11 cellular contexts compared by ENCODE assay signal in the genomic region with DNA sequence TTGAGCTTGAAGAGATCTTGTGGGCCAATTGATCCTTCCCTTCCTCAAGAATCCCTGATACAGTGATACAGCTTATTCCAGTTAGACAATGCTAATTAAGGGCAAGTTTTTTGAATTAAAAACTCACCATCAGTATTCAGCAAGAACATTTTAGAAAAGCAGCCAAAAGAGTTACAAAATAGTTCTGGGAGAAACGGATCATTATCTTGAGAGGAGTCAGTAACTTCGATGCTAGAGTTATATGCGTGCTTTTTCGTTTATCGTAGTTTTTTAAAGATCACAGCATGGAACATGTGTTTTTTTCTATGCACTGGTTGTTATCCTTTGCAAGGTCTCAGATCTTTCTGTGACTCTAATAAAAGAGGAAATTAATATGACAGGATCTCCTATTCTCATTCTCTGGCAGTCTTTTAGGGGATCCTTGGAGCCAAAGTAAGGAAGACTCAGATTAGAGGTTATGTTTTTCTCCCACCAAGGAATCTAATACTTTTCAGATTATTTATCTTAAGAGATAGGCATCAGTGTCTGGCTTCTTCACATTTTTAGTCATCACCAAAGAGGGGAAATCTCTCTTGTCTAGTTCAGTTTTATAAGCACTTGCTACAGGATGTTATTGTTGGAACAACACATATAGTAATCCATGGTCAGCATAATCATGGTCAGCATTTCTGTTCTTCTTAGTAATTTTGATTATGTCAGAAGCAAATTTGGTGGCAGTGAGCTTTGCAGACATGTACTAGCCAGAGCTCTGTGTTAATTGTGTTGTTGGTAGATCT.
DNase-seq lines count a peak whose midpoint lies in the region; ATAC-seq and TF ChIP-seq lines count a peak whose summit lies in the region.
"Had no signal": no experiment of that assay in that cellular context is flagged by ENCODE, and none has a peak within 500 bp of the region (broad histone marks: within the 10 kb centered on the region; RNA-seq: fewer than 3 reads in every experiment).

No MANE protein-coding gene starts in this region.

- H3K27me3 ChIP-seq in left lung, result no peaks in the 10 kb centered on the region
- no peaks in the 10 kb centered on the region for H3K27me3 ChIP-seq in uterus
- H3K27me3 ChIP-seq in upper lobe of right lung, result no peaks in the 10 kb centered on the region
- H3K27me3 ChIP-seq: dorsolateral prefrontal cortex had no signal

- peak overlapping the region in 1 of 2 donors; percentile 8 for H3K27ac ChIP-seq in left lung
- peak overlapping the region; percentile 62 to 64 for H3K27ac ChIP-seq in uterus
- no peak overlapping the region for H3K27ac ChIP-seq in upper lobe of right lung
- H3K27ac ChIP-seq: KMS-11 had no signal

- DNase-seq in M059J (ENCODE audit: low read depth) (peak; percentile 78), dedifferentiated amniotic fluid mesenchymal stem cell (ENCODE audit: extremely low spot score) (peak; percentile 50), left lung (no peak), uterus (no peak), upper lobe of right lung (no peak), SKM-1 treated with dmso at 0.1 percent for 144 hours (lab: John Stamatoyannopoulos, UW; ENCODE audit: unreplicated experiment) (no peak), RKO (ENCODE audit: low spot score) (no peak)
- DNase-seq: dorsolateral prefrontal cortex; naive thymus-derived CD8-positive, alpha-beta T cell; substantia nigra had no signal

- H3K9me3 ChIP-seq in left lung (no peaks in the 10 kb centered on the region), uterus (no peaks in the 10 kb centered on the region), upper lobe of right lung (no peaks in the 10 kb centered on the region)

- no peak for TF ChIP-seq POLR2A in uterus (IDR thresholded peaks at IDR 0.05)

- H3K36me3 ChIP-seq in left lung (no peaks in the 10 kb centered on the region), uterus (no peaks in the 10 kb centered on the region), upper lobe of right lung (no peaks in the 10 kb centered on the region)

- peak; percentile 38 for ATAC-seq in left lung
- no peak for ATAC-seq in upper lobe of right lung
- ATAC-seq: naive thymus-derived CD8-positive, alpha-beta T cell had no signal

- H3K4me3 ChIP-seq in left lung (no peak overlapping the region), uterus (no peak overlapping the region), upper lobe of right lung (no peak overlapping the region)
- H3K4me3 ChIP-seq: dorsolateral prefrontal cortex had no signal

- intact Hi-C loops in left lung (cut with DNase I) (no loop called here), uterus (cut with DNase I; ENCODE audit: low total_unique reads) (no loop called here), upper lobe of right lung (cut with DNase I) (no loop called here)

- H3K4me1 ChIP-seq in left lung, result peaks cover 5 to 13% of the 10 kb centered on the region in 2 donors
- peaks cover 0 to 16% of the 10 kb centered on the region in 2 donors for H3K4me1 ChIP-seq in uterus
- H3K4me1 ChIP-seq in upper lobe of right lung, result peaks cover 17% of the 10 kb centered on the region

- TF ChIP-seq CTCF in left lung (IDR thresholded peaks at IDR 0.05), result no peak
- TF ChIP-seq CTCF in uterus (IDR thresholded peaks at IDR 0.05), result no peak
- no peak for TF ChIP-seq CTCF in upper lobe of right lung (IDR thresholded peaks at IDR 0.05)

Comparison
In these comparisons a context has a peak if more than half of its experiments do, and no peak if none do; other contexts are left out.
1. DNase-seq: peak in M059J (single experiment) and dedifferentiated amniotic fluid mesenchymal stem cell (single experiment); none in left lung (0 of 2), uterus (0 of 2), upper lobe of right lung (single experiment), SKM-1 treated with dmso at 0.1 percent for 144 hours (single experiment) and RKO (single experiment).